Comparison of ENCODE assay signal across 8 cellular contexts in the genomic region with DNA sequence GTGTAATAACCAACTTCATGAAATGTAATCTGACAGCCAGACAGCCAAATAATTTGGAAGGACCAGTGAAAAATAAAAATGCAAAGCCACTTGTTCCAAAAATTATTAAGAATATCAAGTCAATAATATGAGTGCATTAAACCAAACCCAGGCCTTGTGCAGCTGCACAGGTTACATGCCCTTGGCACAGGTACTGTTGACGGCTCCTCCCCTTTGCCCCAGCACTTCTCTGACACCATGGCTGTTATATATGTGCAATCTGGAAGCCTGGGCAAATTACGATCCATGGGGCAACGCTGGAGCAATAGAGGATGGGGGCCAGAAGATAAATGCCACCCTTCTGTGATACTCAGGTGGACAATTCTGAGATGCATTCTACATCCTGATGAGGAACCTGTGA.
"Had no signal": no experiment of that assay in that cellular context is flagged by ENCODE, and none has a peak within 500 bp of the region (broad histone marks: within the 10 kb centered on the region; RNA-seq: fewer than 3 reads in every experiment).

No MANE protein-coding gene starts in this region.

- ATAC-seq: GM12878 had no signal

- H3K4me3 ChIP-seq: GM12878 had no signal

- DNase-seq: GDM1, GF-D8 had no signal

- FAIRE-seq: G401.6, GM12878, GM12891, GM12892, GM18507, GM19239 had no signal
